22 cellular contexts compared by ENCODE assay signal in genomic region chr20:57663241-57663640, GRCh38. TPM values are rescaled to one million over a fixed set of nuclear protein-coding genes. Genes with fewer than 3 reads are reported as not detected.
DNase-seq lines count a peak whose midpoint lies in the region; ATAC-seq and TF ChIP-seq lines count a peak whose summit lies in the region.
"Had no signal": no experiment of that assay in that cellular context is flagged by ENCODE, and none has a peak within 500 bp of the region (broad histone marks: within the 10 kb centered on the region; RNA-seq: fewer than 3 reads in every experiment).

No MANE protein-coding gene starts in this region.

- no peak for TF ChIP-seq CTCF in coronary artery (IDR thresholded peaks at IDR 0.05)
- no peak for TF ChIP-seq CTCF in nephron (IDR thresholded peaks at IDR 0.05; ENCODE audit: unreplicated experiment in 3 of 3)
- TF ChIP-seq CTCF in upper lobe of right lung (IDR thresholded peaks at IDR 0.05): no peak

- no peaks in the 10 kb centered on the region for H3K36me3 Mint-ChIP-seq in activated naive CD8-positive, alpha-beta T cell treated with anti-CD3 and anti-CD28 coated beads, Interleukin-2, amount 10 ng/mL, durations not matched to agents 7 days and 5 days
- H3K36me3 Mint-ChIP-seq in activated naive CD8-positive, alpha-beta T cell treated with anti-CD3 and anti-CD28 coated beads for 36 hours: no peaks in the 10 kb centered on the region
- H3K36me3 Mint-ChIP-seq in nephron (ENCODE audit: low read depth): peaks cover 10% of the 10 kb centered on the region

- H3K27me3 ChIP-seq in upper lobe of right lung: no peaks in the 10 kb centered on the region
- H3K27me3 ChIP-seq: esophagus muscularis mucosa, tibial nerve had no signal

- POLR2A ChIA-PET in activated naive CD8-positive, alpha-beta T cell treated with anti-CD3 and anti-CD28 coated beads, Interleukin-2, amount 10 ng/mL, durations not matched to agents 7 days and 5 days (lab: Charles Lee): no interaction called here

- no peak overlapping the region for H3K27ac Mint-ChIP-seq in activated naive CD8-positive, alpha-beta T cell treated with anti-CD3 and anti-CD28 coated beads, Interleukin-2, amount 10 ng/mL, durations not matched to agents 7 days and 5 days
- no peak overlapping the region for H3K27ac Mint-ChIP-seq in activated naive CD8-positive, alpha-beta T cell treated with anti-CD3 and anti-CD28 coated beads for 36 hours
- H3K27ac Mint-ChIP-seq in nephron: peak overlapping the region in 2 of 3 experiments; percentile 26 to 64
- H3K27ac Mint-ChIP-seq: activated CD8-positive, alpha-beta T cell treated with anti-CD3 and anti-CD28 coated beads, Interleukin-2, amount 10 ng/mL, durations not matched to agents 7 days and 5 days; activated naive CD8-positive, alpha-beta T cell treated with anti-CD3 and anti-CD28 coated beads, Interleukin-2, amount 50 U/mL, for 24 hours; CD4-positive, alpha-beta T cell; progenitor cell of endocrine pancreas had no signal

- H3K36me3 ChIP-seq in upper lobe of right lung: peaks cover 9% of the 10 kb centered on the region

- peaks cover 4% of the 10 kb centered on the region for H3K9me3 Mint-ChIP-seq in activated naive CD8-positive, alpha-beta T cell treated with anti-CD3 and anti-CD28 coated beads, Interleukin-2, amount 10 ng/mL, durations not matched to agents 7 days and 5 days
- no peaks in the 10 kb centered on the region for H3K9me3 Mint-ChIP-seq in activated naive CD8-positive, alpha-beta T cell treated with anti-CD3 and anti-CD28 coated beads for 36 hours
- H3K9me3 Mint-ChIP-seq in nephron: no peaks in the 10 kb centered on the region
- H3K9me3 Mint-ChIP-seq: activated naive CD8-positive, alpha-beta T cell treated with anti-CD3 and anti-CD28 coated beads, Interleukin-2, amount 50 U/mL, for 24 hours; CD4-positive, alpha-beta T cell; naive B cell had no signal

- intact Hi-C loops in upper lobe of right lung (cut with DNase I): no loop called here

- H3K4me3 ChIP-seq in coronary artery: no peak overlapping the region
- H3K4me3 ChIP-seq in upper lobe of right lung: no peak overlapping the region
- H3K4me3 ChIP-seq: esophagus muscularis mucosa, K562, tibial nerve had no signal

- H3K4me1 Mint-ChIP-seq in activated naive CD8-positive, alpha-beta T cell treated with anti-CD3 and anti-CD28 coated beads, Interleukin-2, amount 10 ng/mL, durations not matched to agents 7 days and 5 days: peaks cover 9% of the 10 kb centered on the region
- H3K4me1 Mint-ChIP-seq in activated naive CD8-positive, alpha-beta T cell treated with anti-CD3 and anti-CD28 coated beads for 36 hours: peaks cover 19% of the 10 kb centered on the region
- peaks cover 62% of the 10 kb centered on the region for H3K4me1 Mint-ChIP-seq in nephron

- H3K27ac ChIP-seq in coronary artery (no peak overlapping the region), upper lobe of right lung (no peak overlapping the region)

- ATAC-seq in activated naive CD8-positive, alpha-beta T cell treated with anti-CD3 and anti-CD28 coated beads, Interleukin-2, amount 10 ng/mL, durations not matched to agents 7 days and 5 days (ENCODE audit: low read depth): no peak
- ATAC-seq in upper lobe of right lung: no peak
- ATAC-seq: activated CD8-positive, alpha-beta T cell treated with anti-CD3 and anti-CD28 coated beads, Interleukin-2, amount 10 ng/mL, durations not matched to agents 7 days and 5 days; activated naive CD8-positive, alpha-beta T cell treated with anti-CD3 and anti-CD28 coated beads, Interleukin-2, amount 50 U/mL, for 24 hours; K562 had no signal

- no peaks in the 10 kb centered on the region for H3K27me3 Mint-ChIP-seq in activated naive CD8-positive, alpha-beta T cell treated with anti-CD3 and anti-CD28 coated beads, Interleukin-2, amount 10 ng/mL, durations not matched to agents 7 days and 5 days
- H3K27me3 Mint-ChIP-seq in activated naive CD8-positive, alpha-beta T cell treated with anti-CD3 and anti-CD28 coated beads for 36 hours: no peaks in the 10 kb centered on the region
- no peaks in the 10 kb centered on the region for H3K27me3 Mint-ChIP-seq in nephron (ENCODE audit: low read depth)
- H3K27me3 Mint-ChIP-seq: activated naive CD8-positive, alpha-beta T cell treated with anti-CD3 and anti-CD28 coated beads, Interleukin-2, amount 50 U/mL, for 24 hours; CD4-positive, alpha-beta T cell; naive B cell; progenitor cell of endocrine pancreas had no signal

- no peak overlapping the region for H3K4me3 Mint-ChIP-seq in activated naive CD8-positive, alpha-beta T cell treated with anti-CD3 and anti-CD28 coated beads, Interleukin-2, amount 10 ng/mL, durations not matched to agents 7 days and 5 days
- no peak overlapping the region for H3K4me3 Mint-ChIP-seq in activated naive CD8-positive, alpha-beta T cell treated with anti-CD3 and anti-CD28 coated beads for 36 hours
- no peak overlapping the region for H3K4me3 Mint-ChIP-seq in nephron
- H3K4me3 Mint-ChIP-seq: activated CD8-positive, alpha-beta T cell treated with anti-CD3 and anti-CD28 coated beads, Interleukin-2, amount 10 ng/mL, durations not matched to agents 7 days and 5 days; activated naive CD8-positive, alpha-beta T cell treated with anti-CD3 and anti-CD28 coated beads, Interleukin-2, amount 50 U/mL, for 24 hours; CD4-positive, alpha-beta T cell had no signal

- no peaks in the 10 kb centered on the region for H3K4me1 ChIP-seq in upper lobe of right lung

- peak; percentile 21 for DNase-seq in activated naive CD8-positive, alpha-beta T cell treated with anti-CD3 and anti-CD28 coated beads, Interleukin-2, amount 10 ng/mL, durations not matched to agents 7 days and 5 days
- DNase-seq in activated naive CD8-positive, alpha-beta T cell treated with anti-CD3 and anti-CD28 coated beads for 36 hours: no peak
- DNase-seq in coronary artery (ENCODE audit: low spot score): peak; percentile 68
- DNase-seq in upper lobe of right lung: peak; percentile 34
- no peak for DNase-seq in HuH-7 (ENCODE audit: low spot score)
- DNase-seq in NCI-H1417 (lab: John Stamatoyannopoulos, UW): no peak
- no peak for DNase-seq in activated CD4-positive, alpha-beta T cell treated with anti-CD3 and anti-CD28 coated beads, Interleukin-2, amount 50 U/mL, for 1 hour
- DNase-seq: activated CD8-positive, alpha-beta T cell treated with anti-CD3 and anti-CD28 coated beads, Interleukin-2, amount 10 ng/mL, durations not matched to agents 7 days and 5 days; activated naive CD8-positive, alpha-beta T cell treated with anti-CD3 and anti-CD28 coated beads, Interleukin-2, amount 50 U/mL, for 24 hours; activated T-cell treated with anti-CD3 and anti-CD28 coated beads, Interleukin-2, amount 50 U/mL, for 48 hours; DMS79; naive B cell; NCI-H2029 treated with DMSO at 0.1 percent for 48 hours had no signal

- H3K9me3 ChIP-seq in upper lobe of right lung: no peaks in the 10 kb centered on the region
- H3K9me3 ChIP-seq: esophagus muscularis mucosa, tibial nerve had no signal

RNA-seq across cellular contexts. Expression of gene ZBP1, which starts 43.0 kb away (rescaled TPM):
- total RNA-seq in activated naive CD8-positive, alpha-beta T cell treated with anti-CD3 and anti-CD28 coated beads, Interleukin-2, amount 10 ng/mL, durations not matched to agents 7 days and 5 days: 10 to 100 TPM; 27.5 to 28.5 TPM
- total RNA-seq in activated naive CD8-positive, alpha-beta T cell treated with anti-CD3 and anti-CD28 coated beads for 36 hours: 1 to 10 TPM in 1 of 2 experiments, under 1 TPM in 1; 0.68 to 1.2 TPM
- 2.7 TPM for total RNA-seq in upper lobe of right lung
- total RNA-seq: H4, K562, lung microvascular endothelial cell, NCI-H460, progenitor cell of endocrine pancreas had no signal

RNA-seq across cellular contexts. Expression of gene PMEPA1, which starts 46.6 kb away (rescaled TPM):
- 1 to 10 TPM; 4.9 to 5.0 TPM for total RNA-seq in activated naive CD8-positive, alpha-beta T cell treated with anti-CD3 and anti-CD28 coated beads, Interleukin-2, amount 10 ng/mL, durations not matched to agents 7 days and 5 days
- 1 to 10 TPM; 1.0 to 1.7 TPM for total RNA-seq in activated naive CD8-positive, alpha-beta T cell treated with anti-CD3 and anti-CD28 coated beads for 36 hours
- 49.1 TPM for total RNA-seq in upper lobe of right lung

Comparison
In these comparisons a context has a peak if more than half of its experiments do, and no peak if none do; other contexts are left out.
1. DNase-seq: peak in activated naive CD8-positive, alpha-beta T cell treated with anti-CD3 and anti-CD28 coated beads, Interleukin-2, amount 10 ng/mL, durations not matched to agents 7 days and 5 days (single experiment), coronary artery (single experiment) and upper lobe of right lung (single experiment); none in activated naive CD8-positive, alpha-beta T cell treated with anti-CD3 and anti-CD28 coated beads for 36 hours (single experiment), HuH-7 (single experiment), NCI-H1417 (0 of 3) and activated CD4-positive, alpha-beta T cell treated with anti-CD3 and anti-CD28 coated beads, Interleukin-2, amount 50 U/mL, for 1 hour (single experiment).
2. H3K27ac Mint-ChIP-seq: peak in nephron (2 of 3); none in activated naive CD8-positive, alpha-beta T cell treated with anti-CD3 and anti-CD28 coated beads, Interleukin-2, amount 10 ng/mL, durations not matched to agents 7 days and 5 days (single experiment) and activated naive CD8-positive, alpha-beta T cell treated with anti-CD3 and anti-CD28 coated beads for 36 hours (single experiment).